ENCODE assay signal across 23 cellular contexts in genomic region chr9:125341566-125341965, GRCh38.
"Had no signal": no experiment of that assay in that cellular context is flagged by ENCODE, and none has a peak within 500 bp of the region (broad histone marks: within the 10 kb centered on the region; RNA-seq: fewer than 3 reads in every experiment).

No MANE protein-coding gene starts in this region.

- FAIRE-seq: TTC549 had no signal

- H3K4me1 ChIP-seq: colonic mucosa, spleen had no signal

- H3K27me3 ChIP-seq: brain microvascular endothelial cell, colonic mucosa, spleen, upper lobe of left lung had no signal

- ATAC-seq: activated CD4-positive, alpha-beta T cell treated with anti-CD3 and anti-CD28 coated beads for 36 hours; activated T-helper 17 cell treated with anti-CD3 and anti-CD28 coated beads, Interleukin-2, amount 50 U/mL, for 72 hours; stimulated activated memory B cell treated with anti-CD40 and anti-IgM and Interleukin-4, amounts not matched to agents 10 μg/mL and 1 μg/mL and 100 μg/mL, for 72 hours; WTC11 had no signal

- DNase-seq: activated CD4-positive, alpha-beta memory T cell treated with anti-CD3 and anti-CD28 coated beads for 36 hours; activated CD4-positive, alpha-beta T cell treated with anti-CD3 and anti-CD28 coated beads for 36 hours; activated naive CD4-positive, alpha-beta T cell treated with Interleukin-2 at 50 U/mL for 16 hours; activated naive CD8-positive, alpha-beta T cell treated with anti-CD3 and anti-CD28 coated beads, Interleukin-2, amount 10 ng/mL, durations not matched to agents 7 days and 5 days; activated T-cell treated with anti-CD3 and anti-CD28 coated beads, Interleukin-2, amount 50 U/mL, for 1 hour; anterior cingulate cortex; brain microvascular endothelial cell; central memory CD4-positive, alpha-beta T cell; colonic mucosa; foreskin melanocyte; glutamatergic neuron; hypothalamus; islet precursor cell; nucleus accumbens; retina; spleen; stimulated activated CD4-positive, alpha-beta T cell treated with anti-CD3 and anti-CD28 coated beads, Interleukin-4, amount 100 ng/mL, for 4 hours; upper lobe of left lung had no signal

- H3K9me3 ChIP-seq: colonic mucosa, spleen, thoracic aorta, upper lobe of left lung had no signal

- H3K27ac ChIP-seq: brain microvascular endothelial cell, colonic mucosa, spleen, thoracic aorta, upper lobe of left lung had no signal

- H3K4me3 ChIP-seq: colonic mucosa, spleen, thoracic aorta, upper lobe of left lung had no signal
